In genomic region chr1:208238710-208239517, GRCh38 we compare ENCODE assay signal across 8 cellular contexts. TPM values are rescaled to one million over a fixed set of nuclear protein-coding genes. Genes with fewer than 3 reads are reported as not detected.
A peak's percentile ranks its signal among the peaks of the same experiment; 100 is the strongest.
DNase-seq lines count a peak whose midpoint lies in the region; FAIRE-seq and TF ChIP-seq lines count a peak whose summit lies in the region.

No MANE protein-coding gene starts in this region.

- intact Hi-C loops in transverse colon (cut with DNase I; ENCODE audit: low total_unique reads), result loop anchor here (10.0 kb wide), 1 partner anchor 74 kb away; no protein-coding TSS in a partner anchor

- 0 to 32% methylated on average over 1 to 9 of the region's 9 CpGs for WGBS in transverse colon (ENCODE audit: low coverage in 1 of 2), 2 donors

- no peaks in the 10 kb centered on the region for H3K36me3 ChIP-seq in bronchial epithelial cell (ENCODE audit: control insufficient read depth, insufficient read depth, low read length)
- no peaks in the 10 kb centered on the region for H3K36me3 ChIP-seq in transverse colon

- in situ Hi-C loops in transverse colon (cut with MboI; ENCODE audit: low pct_ligation_motif_present in 1 of 4, low pct_unique_long_range_greater_than_20kb in 1 of 4, low sequenced_read_pairs in 3 of 4), result loop anchor here in 1 of 4 donors (25.0 kb wide), 1 partner anchor 102 kb away; no protein-coding TSS in a partner anchor

- no peak for TF ChIP-seq POLR2A in transverse colon (IDR thresholded peaks at IDR 0.05)

- TF ChIP-seq CTCF in GM20000 (IDR thresholded peaks at IDR 0.05; ENCODE audit: extremely low read depth, missing control alignments) (peak; percentile 64), bronchial epithelial cell (IDR thresholded peaks at IDR 0.05; ENCODE audit: insufficient read depth, low read length, severe bottlenecking) (peak; percentile 88), transverse colon (IDR thresholded peaks at IDR 0.05) (peak; percentile 67 to 77 (median 75))

- TF ChIP-seq EP300 in transverse colon (IDR thresholded peaks at IDR 0.05; ENCODE audit: low read depth), result no peak

- H3K9me3 ChIP-seq in transverse colon, result no peaks in the 10 kb centered on the region

- FAIRE-seq in bronchial epithelial cell (lab: Jason Lieb, UNC), result no peak

- H3K27me3 ChIP-seq in bronchial epithelial cell (ENCODE audit: control insufficient read depth, insufficient read depth, low read length) (no peaks in the 10 kb centered on the region), transverse colon (no peaks in the 10 kb centered on the region)

- H3K27ac ChIP-seq in transverse colon, result peak overlapping the region; percentile 91 to 92 (median 91)

- DNase-seq in CD1c-positive myeloid dendritic cell (ENCODE audit: extremely low spot score) (peak; percentile 56), GM20000 (ENCODE audit: low spot score) (peak; percentile 70), NCI-H2227 treated with DMSO at 0.1 percent for 48 hours (lab: John Stamatoyannopoulos, UW) (peak; percentile 21), bronchial epithelial cell (ENCODE audit: low read depth) (peak; percentile 89), left kidney (ENCODE audit: low read depth, low spot score) (peak; percentile 76), transverse colon (no peak), mesenteric fat pad (ENCODE audit: low spot score) (no peak)
- no peak for DNase-seq in stimulated activated CD4-positive, alpha-beta T cell treated with anti-CD3 and anti-CD28 coated beads, Interleukin-1b, Interleukin-23, amount 100 ng/mL, for 48 hours

- peaks cover 12 to 88% (median 79%) of the 10 kb centered on the region in 4 donors for H3K4me1 ChIP-seq in transverse colon

- H3K4me3 ChIP-seq in bronchial epithelial cell (ENCODE audit: low read depth, low read length) (no peak overlapping the region), transverse colon (peak overlapping the region in 2 of 4 donors; percentile 1 to 26)

RNA-seq across cellular contexts. Expression of gene PLXNA2, which starts 5.3 kb away (rescaled TPM):
- 9.0 and 10.0 TPM in 2 replicates for total RNA-seq in bronchial epithelial cell
- 100 to 1,000 TPM in 1 of 4 donors, 10 to 100 TPM in 3; 77.4 to 140 (median 85.5) TPM for total RNA-seq in transverse colon
- 49.0 TPM for total RNA-seq in mesenteric fat pad

Comparison
In these comparisons a context has a peak if more than half of its experiments do, and no peak if none do; other contexts are left out.
1. DNase-seq: peak in CD1c-positive myeloid dendritic cell (single experiment), GM20000 (single experiment), NCI-H2227 treated with DMSO at 0.1 percent for 48 hours (single experiment), bronchial epithelial cell (single experiment) and left kidney (single experiment); none in transverse colon (single experiment), stimulated activated CD4-positive, alpha-beta T cell treated with anti-CD3 and anti-CD28 coated beads, Interleukin-1b, Interleukin-23, amount 100 ng/mL, for 48 hours (single experiment) and mesenteric fat pad (single experiment).
2. Peak in every context shown above with its lines, with median percentiles within 50 percentile points of each other: CTCF ChIP-seq.